21 cellular contexts compared by ENCODE assay signal in the genomic region with DNA sequence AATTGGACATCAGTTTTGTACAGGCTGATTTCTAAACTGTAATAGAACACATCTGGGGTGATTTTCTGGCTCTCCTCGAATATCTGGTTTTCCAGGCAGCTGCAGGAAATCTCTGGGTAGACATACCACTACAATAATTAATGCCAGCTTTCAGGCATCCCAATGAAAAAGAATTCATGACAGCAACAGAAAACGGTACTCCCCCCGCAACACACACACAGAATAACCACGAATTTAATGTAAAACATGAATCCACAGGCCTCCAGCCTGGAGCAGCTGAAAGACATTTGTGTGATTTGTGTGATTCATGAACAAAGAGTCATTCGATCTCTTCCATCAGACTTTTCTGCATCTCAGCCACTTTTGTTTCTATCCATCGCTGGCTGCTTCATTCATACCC.
DNase-seq lines count a peak whose midpoint lies in the region; ATAC-seq and TF ChIP-seq lines count a peak whose summit lies in the region.
"Had no signal": no experiment of that assay in that cellular context is flagged by ENCODE, and none has a peak within 500 bp of the region (broad histone marks: within the 10 kb centered on the region; RNA-seq: fewer than 3 reads in every experiment).

No MANE protein-coding gene starts in this region.

- ATAC-seq in HG03439 (IDR thresholded peaks at IDR 0.05; ENCODE audit: unreplicated experiment): no peak
- ATAC-seq: left lobe of liver, mucosa of descending colon, PC-3 had no signal

- H2BK120ac ChIP-seq in mesenchymal stem cell (ENCODE audit: low read depth, low read length): no peak overlapping the region

- H2AK5ac ChIP-seq in mesenchymal stem cell (ENCODE audit: low read length, severe bottlenecking): no peak overlapping the region

- WGBS in mesenchymal stem cell: 78% methylated on average over 6 of the region's 6 CpGs

- H2BK12ac ChIP-seq in mesenchymal stem cell (ENCODE audit: low read length in 2 of 2): no peak overlapping the region

- no peak overlapping the region for H2AFZ ChIP-seq in mesenchymal stem cell (ENCODE audit: low read depth, low read length)

- no peak overlapping the region for H3K27ac Mint-ChIP-seq in T-helper 2 cell treated with Interferon-gamma antibody and Interleukin-4, amounts not matched to agents 5 μg/mL and 100 μg/mL, for 36 hours
- H3K27ac Mint-ChIP-seq: activated naive CD4-positive, alpha-beta T cell treated with anti-CD3 and anti-CD28 coated beads, Interleukin-2, amount 50 U/mL, for 24 hours; B cell; IgD-negative memory B cell had no signal

- H3K14ac ChIP-seq in mesenchymal stem cell (ENCODE audit: low read length in 2 of 2): no peak overlapping the region

- H2BK15ac ChIP-seq in mesenchymal stem cell (ENCODE audit: low read depth, poor library complexity, severe bottlenecking): no peak overlapping the region

- no peaks in the 10 kb centered on the region for H3K4me1 Mint-ChIP-seq in T-helper 2 cell treated with Interferon-gamma antibody and Interleukin-4, amounts not matched to agents 5 μg/mL and 100 μg/mL, for 36 hours (ENCODE audit: low read depth)
- H3K4me1 Mint-ChIP-seq: activated naive CD4-positive, alpha-beta T cell treated with anti-CD3 and anti-CD28 coated beads, Interleukin-2, amount 50 U/mL, for 24 hours; B cell; IgD-negative memory B cell had no signal

- no peaks in the 10 kb centered on the region for H3K9me3 ChIP-seq in mesenchymal stem cell (ENCODE audit: control insufficient read depth, low read length)
- H3K9me3 ChIP-seq: mucosa of descending colon had no signal

- DNase-seq in AG10803 (ENCODE audit: low read depth) (peak; percentile 95), HT1080 (ENCODE audit: low read depth) (peak; percentile 4), epidermal melanocyte (ENCODE audit: insufficient read length, low spot score) (peak; percentile 22), mesenchymal stem cell (no peak), DMS 273 (lab: John Stamatoyannopoulos, UW; ENCODE audit: unreplicated experiment) (no peak)
- DNase-seq in stimulated activated CD4-positive, alpha-beta T cell treated with anti-CD3 and anti-CD28 coated beads, Interleukin-15, amount 100 ng/mL, for 24 hours: no peak
- no peak for DNase-seq in T-helper 2 cell treated with Interferon-gamma antibody and Interleukin-4, amounts not matched to agents 5 μg/mL and 100 μg/mL, for 36 hours (ENCODE audit: low spot score)
- DNase-seq: activated CD4-positive, CD25-positive, alpha-beta regulatory T cell; activated T-cell treated with anti-CD3 and anti-CD28 coated beads, Interleukin-2, amount 50 U/mL, for 48 hours; COR-L47; GOT3; mucosa of descending colon; NCI-H345; PC-3; SIG-M5; T-helper 2 cell had no signal

- H3K4me2 ChIP-seq in mesenchymal stem cell (ENCODE audit: low read length, poor library complexity, severe bottlenecking): no peak overlapping the region

- no peak for TF ChIP-seq CTCF in AG10803 (conservative IDR thresholded peaks at IDR 0.05; ENCODE audit: low read length)

- no peaks in the 10 kb centered on the region for H3K36me3 Mint-ChIP-seq in T-helper 2 cell treated with Interferon-gamma antibody and Interleukin-4, amounts not matched to agents 5 μg/mL and 100 μg/mL, for 36 hours (ENCODE audit: low read depth)
- H3K36me3 Mint-ChIP-seq: activated naive CD4-positive, alpha-beta T cell treated with anti-CD3 and anti-CD28 coated beads, Interleukin-2, amount 50 U/mL, for 24 hours; IgD-negative memory B cell had no signal

- H3K18ac ChIP-seq in mesenchymal stem cell (ENCODE audit: low read depth in 1 of 2, low read length in 2 of 2): no peak overlapping the region

- H4K91ac ChIP-seq in mesenchymal stem cell (ENCODE audit: low read length): no peak overlapping the region

- H3K27me3 ChIP-seq in mesenchymal stem cell (ENCODE audit: control insufficient read depth in 1 of 2, insufficient read depth in 1 of 2, low read length in 2 of 2): no peaks in the 10 kb centered on the region

- peak overlapping the region; percentile 52 for H3K9ac ChIP-seq in mesenchymal stem cell (ENCODE audit: low read length)

- no peak overlapping the region for H4K8ac ChIP-seq in mesenchymal stem cell (ENCODE audit: low read length)

- H3K4me1 ChIP-seq in mesenchymal stem cell (ENCODE audit: control insufficient read depth, insufficient read depth, low read depth, low read length): peaks cover 3% of the 10 kb centered on the region

- no peaks in the 10 kb centered on the region for H3K9me3 Mint-ChIP-seq in T-helper 2 cell treated with Interferon-gamma antibody and Interleukin-4, amounts not matched to agents 5 μg/mL and 100 μg/mL, for 36 hours
- H3K9me3 Mint-ChIP-seq: activated naive CD4-positive, alpha-beta T cell treated with anti-CD3 and anti-CD28 coated beads, Interleukin-2, amount 50 U/mL, for 24 hours; IgD-negative memory B cell had no signal

- H3K4ac ChIP-seq in mesenchymal stem cell (ENCODE audit: low read depth in 1 of 2, low read length in 2 of 2): no peak overlapping the region

- no peak overlapping the region for H3K4me3 Mint-ChIP-seq in T-helper 2 cell treated with Interferon-gamma antibody and Interleukin-4, amounts not matched to agents 5 μg/mL and 100 μg/mL, for 36 hours
- H3K4me3 Mint-ChIP-seq: activated naive CD4-positive, alpha-beta T cell treated with anti-CD3 and anti-CD28 coated beads, Interleukin-2, amount 50 U/mL, for 24 hours; B cell; IgD-negative memory B cell had no signal

- H3K27me3 Mint-ChIP-seq in T-helper 2 cell treated with Interferon-gamma antibody and Interleukin-4, amounts not matched to agents 5 μg/mL and 100 μg/mL, for 36 hours (ENCODE audit: low read depth): no peaks in the 10 kb centered on the region
- H3K27me3 Mint-ChIP-seq: activated naive CD4-positive, alpha-beta T cell treated with anti-CD3 and anti-CD28 coated beads, Interleukin-2, amount 50 U/mL, for 24 hours; IgD-negative memory B cell had no signal

- no peaks in the 10 kb centered on the region for H3K36me3 ChIP-seq in mesenchymal stem cell (ENCODE audit: control insufficient read depth in 1 of 2, insufficient read depth in 2 of 2, low read depth in 1 of 2, low read length in 2 of 2)

- H3K4me3 ChIP-seq in AG10803 (ENCODE audit: low read length) (peak overlapping the region; percentile 25; the same call in 1 of the 2 replicates), mesenchymal stem cell (ENCODE audit: insufficient read depth in 1 of 2, low read depth in 1 of 2, low read length in 2 of 2) (no peak overlapping the region)
- H3K4me3 ChIP-seq: mucosa of descending colon had no signal

- H2BK5ac ChIP-seq in mesenchymal stem cell (ENCODE audit: low read depth, low read length, poor library complexity, severe bottlenecking): no peak overlapping the region

- peaks cover 5% of the 10 kb centered on the region for H3K79me1 ChIP-seq in mesenchymal stem cell (replicated peaks; ENCODE audit: low read length, poor library complexity, severe bottlenecking)

- H3K27ac ChIP-seq in mesenchymal stem cell (ENCODE audit: low read length, poor library complexity, severe bottlenecking): no peak overlapping the region

- no peak overlapping the region for H3K23ac ChIP-seq in mesenchymal stem cell (ENCODE audit: low read length in 2 of 2)

Comparison
In these comparisons a context has a peak if more than half of its experiments do, and no peak if none do; other contexts are left out.
1. DNase-seq: peak in AG10803 (single experiment), HT1080 (single experiment) and epidermal melanocyte (single experiment); none in mesenchymal stem cell (single experiment), stimulated activated CD4-positive, alpha-beta T cell treated with anti-CD3 and anti-CD28 coated beads, Interleukin-15, amount 100 ng/mL, for 24 hours (single experiment), DMS 273 (single experiment) and T-helper 2 cell treated with Interferon-gamma antibody and Interleukin-4, amounts not matched to agents 5 μg/mL and 100 μg/mL, for 36 hours (single experiment).